22 cellular contexts compared by ENCODE assay signal in genomic region chr20:43022081-43022480, GRCh38.
DNase-seq lines count a peak whose midpoint lies in the region; ATAC-seq and TF ChIP-seq lines count a peak whose summit lies in the region.
"Had no signal": no experiment of that assay in that cellular context is flagged by ENCODE, and none has a peak within 500 bp of the region (broad histone marks: within the 10 kb centered on the region; RNA-seq: fewer than 3 reads in every experiment).

No MANE protein-coding gene starts in this region.

- H3K36me3 Mint-ChIP-seq in activated T-helper 17 cell treated with anti-CD3 and anti-CD28 coated beads, Interleukin-2, amount 50 U/mL, for 72 hours (ENCODE audit: low read depth): no peaks in the 10 kb centered on the region
- H3K36me3 Mint-ChIP-seq: CD4-positive, CD25-positive, alpha-beta regulatory T cell; CD8-positive, alpha-beta T cell had no signal

- no peaks in the 10 kb centered on the region for H3K27me3 ChIP-seq in right atrium auricular region
- no peaks in the 10 kb centered on the region for H3K27me3 ChIP-seq in parathyroid adenoma (ENCODE audit: control insufficient read depth, insufficient read depth, low read length)
- H3K27me3 ChIP-seq: BLaER1 had no signal

- H3K9me3 Mint-ChIP-seq in activated T-helper 17 cell treated with anti-CD3 and anti-CD28 coated beads, Interleukin-2, amount 50 U/mL, for 72 hours: no peaks in the 10 kb centered on the region
- H3K9me3 Mint-ChIP-seq: CD8-positive, alpha-beta T cell; H9 had no signal

- no peak overlapping the region for H3K9ac ChIP-seq in parathyroid adenoma
- H3K9ac ChIP-seq: BLaER1 had no signal

- H3K27ac Mint-ChIP-seq in activated T-helper 17 cell treated with anti-CD3 and anti-CD28 coated beads, Interleukin-2, amount 50 U/mL, for 72 hours: no peak overlapping the region
- H3K27ac Mint-ChIP-seq: B cell; CD4-positive, CD25-positive, alpha-beta regulatory T cell; CD8-positive, alpha-beta T cell; GM23338; H9 had no signal

- no peak overlapping the region for H3K27ac ChIP-seq in right atrium auricular region
- peak overlapping the region; percentile 39 for H3K27ac ChIP-seq in parathyroid adenoma
- H3K27ac ChIP-seq: 22Rv1, BLaER1, C4-2B had no signal

- intact Hi-C loops in left ventricle myocardium superior (cut with micrococcal nuclease) (no loop called here), posterior vena cava (cut with DNase I) (no loop called here)

- peaks cover 4% of the 10 kb centered on the region for H3K79me2 ChIP-seq in parathyroid adenoma

- H3K4me3 Mint-ChIP-seq in activated T-helper 17 cell treated with anti-CD3 and anti-CD28 coated beads, Interleukin-2, amount 50 U/mL, for 72 hours: no peak overlapping the region
- H3K4me3 Mint-ChIP-seq: B cell; CD4-positive, CD25-positive, alpha-beta regulatory T cell; CD8-positive, alpha-beta T cell; GM23338; H9 had no signal

- no peak overlapping the region for H2AFZ ChIP-seq in parathyroid adenoma
- H2AFZ ChIP-seq: GM23338 had no signal

- DNase-seq in right atrium auricular region (ENCODE audit: low spot score): peak; percentile 21
- DNase-seq in left ventricle myocardium superior: no peak
- DNase-seq in islet precursor cell: peak; percentile 22
- no peak for DNase-seq in HK-2 (ENCODE audit: unreplicated experiment)
- DNase-seq in posterior vena cava (ENCODE audit: low spot score): no peak
- DNase-seq: CD4-positive, CD25-positive, alpha-beta regulatory T cell; CD8-positive, alpha-beta T cell; DMS153; EL; GDM1; H9 had no signal

- no peak overlapping the region for H3K4me2 ChIP-seq in parathyroid adenoma (ENCODE audit: low read length)
- H3K4me2 ChIP-seq: BLaER1, GM23338 had no signal

- H3K9me3 ChIP-seq in right atrium auricular region (no peaks in the 10 kb centered on the region), parathyroid adenoma (ENCODE audit: control insufficient read depth, low read length) (no peaks in the 10 kb centered on the region)
- H3K9me3 ChIP-seq: BLaER1 had no signal

- H3K4me1 Mint-ChIP-seq in activated T-helper 17 cell treated with anti-CD3 and anti-CD28 coated beads, Interleukin-2, amount 50 U/mL, for 72 hours: no peaks in the 10 kb centered on the region
- H3K4me1 Mint-ChIP-seq: B cell; CD4-positive, CD25-positive, alpha-beta regulatory T cell had no signal

- TF ChIP-seq CTCF in right atrium auricular region (IDR thresholded peaks at IDR 0.05) (no peak), parathyroid adenoma (IDR thresholded peaks at IDR 0.05) (no peak)

- H3K4me3 ChIP-seq in right atrium auricular region (no peak overlapping the region), parathyroid adenoma (ENCODE audit: low read depth, low read length) (no peak overlapping the region)
- H3K4me3 ChIP-seq: BLaER1, GM12878, GM23338 had no signal

- H3K36me3 ChIP-seq in right atrium auricular region: no peaks in the 10 kb centered on the region
- H3K36me3 ChIP-seq in parathyroid adenoma (ENCODE audit: control insufficient read depth, insufficient read depth, low read length): no peaks in the 10 kb centered on the region
- H3K36me3 ChIP-seq: BLaER1 had no signal

- H3K4me1 ChIP-seq in right atrium auricular region: no peaks in the 10 kb centered on the region
- H3K4me1 ChIP-seq in parathyroid adenoma: peaks cover 35% of the 10 kb centered on the region
- H3K4me1 ChIP-seq: Caco-2 had no signal

- ATAC-seq in left ventricle myocardium superior (no peak), HG02938 (IDR thresholded peaks at IDR 0.05; ENCODE audit: unreplicated experiment) (no peak)
- ATAC-seq in activated T-helper 17 cell treated with anti-CD3 and anti-CD28 coated beads, Interleukin-2, amount 50 U/mL, for 72 hours (replicated peaks): no peak
- ATAC-seq: CD8-positive, alpha-beta T cell; GM12878; GM23338; HCT116 had no signal

- H3K27me3 Mint-ChIP-seq in activated T-helper 17 cell treated with anti-CD3 and anti-CD28 coated beads, Interleukin-2, amount 50 U/mL, for 72 hours: peaks cover 5% of the 10 kb centered on the region
- H3K27me3 Mint-ChIP-seq: B cell had no signal

Comparison
In these comparisons a context has a peak if more than half of its experiments do, and no peak if none do; other contexts are left out.
1. DNase-seq: peak in right atrium auricular region (single experiment) and islet precursor cell (single experiment); none in left ventricle myocardium superior (single experiment), HK-2 (single experiment) and posterior vena cava (single experiment).